In the genomic region with DNA sequence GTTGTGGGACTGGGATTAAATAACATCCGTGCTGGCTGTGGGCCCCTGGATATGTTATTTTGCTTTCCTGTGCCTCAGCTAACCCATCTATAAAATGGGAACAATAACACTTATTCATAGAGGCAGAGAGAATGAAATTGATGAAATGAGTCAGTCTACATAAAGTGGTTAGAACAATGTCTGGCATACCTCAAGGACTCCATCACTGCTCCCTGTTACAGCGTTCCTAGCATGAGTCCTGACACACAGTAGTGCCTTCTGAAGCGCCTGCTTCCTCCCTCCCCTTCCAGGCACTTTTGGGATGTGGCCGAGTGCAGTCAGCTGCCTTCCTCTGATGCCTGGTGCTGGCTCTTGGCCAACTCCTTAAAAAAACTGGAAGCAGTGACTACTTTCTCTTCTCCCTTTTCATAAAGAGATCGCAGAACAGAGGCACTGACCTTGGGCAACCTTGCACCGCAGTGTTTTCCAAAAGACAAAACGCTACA, we compare ENCODE assay signal across 8 cellular contexts.
DNase-seq lines count a peak whose midpoint lies in the region; ATAC-seq and TF ChIP-seq lines count a peak whose summit lies in the region.

No MANE protein-coding gene starts in this region.

- H3K4me3 Mint-ChIP-seq in endodermal cell: no peak overlapping the region

- no peak overlapping the region for H3K27ac Mint-ChIP-seq in endodermal cell

- no peak for ATAC-seq in GM18511 (IDR thresholded peaks at IDR 0.05; ENCODE audit: unreplicated experiment)

- H3K4me1 Mint-ChIP-seq in endodermal cell: peaks cover 40% of the 10 kb centered on the region

- H3K27me3 Mint-ChIP-seq in endodermal cell (ENCODE audit: insufficient read depth): no peaks in the 10 kb centered on the region

- 94 to 95% methylated on average over 6 to 7 of the region's 7 CpGs for WGBS in endodermal cell (ENCODE audit: insufficient coverage in 1 of 2, insufficient read length in 1 of 2), 2 experiments

- DNase-seq in M059J (ENCODE audit: low read depth): peak; percentile 92
- DNase-seq in astrocyte of the cerebellum (ENCODE audit: low read depth): peak; percentile 62
- peak; percentile 65 for DNase-seq in inferior parietal cortex (ENCODE audit: extremely low spot score)
- peak; percentile 92 for DNase-seq in stromal cell of bone marrow (ENCODE audit: low read depth)
- no peak for DNase-seq in OCI-M2 (lab: John Stamatoyannopoulos, UW; ENCODE audit: unreplicated experiment)
- DNase-seq in stimulated activated CD4-positive, alpha-beta T cell treated with anti-CD3 and anti-CD28 coated beads, Interleukin-2, amount 100 ng/mL, for 48 hours: no peak
- DNase-seq in endodermal cell: no peak

- no peaks in the 10 kb centered on the region for H3K9me3 Mint-ChIP-seq in endodermal cell

- no peak overlapping the region for H3K9ac ChIP-seq in endodermal cell (ENCODE audit: extremely low read depth, low read length, poor library complexity, severe bottlenecking)

- H3K27me3 ChIP-seq in endodermal cell (ENCODE audit: control insufficient read depth, insufficient read depth, low read length, poor library complexity, severe bottlenecking): no peaks in the 10 kb centered on the region

- H3K36me3 ChIP-seq in endodermal cell (ENCODE audit: control insufficient read depth, insufficient read depth, low read length): no peaks in the 10 kb centered on the region

- TF ChIP-seq CTCF in astrocyte of the cerebellum (IDR thresholded peaks at IDR 0.05; ENCODE audit: low read depth, low read length, missing control alignments) (no peak), endodermal cell (conservative IDR thresholded peaks at IDR 0.05) (no peak)

- peaks cover 16% of the 10 kb centered on the region for H3K4me1 ChIP-seq in endodermal cell (ENCODE audit: control insufficient read depth, insufficient read depth, low read length)

- no peak overlapping the region for H3K27ac ChIP-seq in endodermal cell (ENCODE audit: low read depth, low read length)

- H3K36me3 Mint-ChIP-seq in endodermal cell (ENCODE audit: low read depth): no peaks in the 10 kb centered on the region

- in situ Hi-C loops in astrocyte of the cerebellum (cut with HindIII; ENCODE audit: low sequenced_read_pairs): no loop called here

- H3K9me3 ChIP-seq in endodermal cell (ENCODE audit: control insufficient read depth, low read length): no peaks in the 10 kb centered on the region

- H3K4me3 ChIP-seq in astrocyte of the cerebellum (ENCODE audit: low read depth, low read length) (no peak overlapping the region), endodermal cell (ENCODE audit: low read length) (no peak overlapping the region)

Comparison
In these comparisons a context has a peak if more than half of its experiments do, and no peak if none do; other contexts are left out.
1. DNase-seq: peak in M059J (single experiment), astrocyte of the cerebellum (single experiment), inferior parietal cortex (single experiment) and stromal cell of bone marrow (single experiment); none in OCI-M2 (single experiment), stimulated activated CD4-positive, alpha-beta T cell treated with anti-CD3 and anti-CD28 coated beads, Interleukin-2, amount 100 ng/mL, for 48 hours (0 of 2) and endodermal cell (single experiment).